Comparison of ENCODE assay signal across 1 cellular context in genomic region chr6:73460044-73460443, GRCh38.
TF ChIP-seq lines count a peak whose summit lies in the region.

No MANE protein-coding gene starts in this region.

TF ChIP-seq in K562, 482 proteins besides CTCF, POLR2A, EP300 and RAD21 (continued from another document):
- TF ChIP-seq ZNF639 (CRISPR knock-in tag; conservative IDR thresholded peaks at IDR 0.05 in 1 of 2, IDR thresholded peaks at IDR 0.05 in 1 of 2), result 0 out of 4 replicates have a peak, but pooled peaks of 1 of the 2 experiments have one; percentile 35
